In the genomic region with DNA sequence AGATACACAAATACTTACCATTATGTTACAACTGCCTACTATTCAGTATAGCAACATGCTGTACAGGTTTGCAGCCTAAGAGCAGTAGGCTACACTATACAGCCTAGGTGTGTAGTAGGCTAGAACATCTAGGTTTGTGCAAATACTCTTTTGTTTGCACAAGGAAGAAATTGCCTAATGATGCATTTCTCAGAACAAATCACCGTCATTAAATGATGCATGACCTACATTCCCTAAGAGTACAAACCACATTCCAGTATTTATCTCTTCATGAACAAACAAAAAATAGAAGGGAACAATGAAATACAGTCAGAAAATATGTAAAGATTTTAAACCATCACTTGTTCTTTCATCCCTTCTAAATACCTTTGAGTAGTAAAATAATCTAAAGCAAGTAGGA, we compare ENCODE assay signal across 13 cellular contexts.
DNase-seq lines count a peak whose midpoint lies in the region; ATAC-seq, FAIRE-seq and TF ChIP-seq lines count a peak whose summit lies in the region.
"Had no signal": no experiment of that assay in that cellular context is flagged by ENCODE, and none has a peak within 500 bp of the region (broad histone marks: within the 10 kb centered on the region; RNA-seq: fewer than 3 reads in every experiment).

No MANE protein-coding gene starts in this region.

- H2AFZ ChIP-seq in keratinocyte (ENCODE audit: control insufficient read depth, low read length) = no peak overlapping the region
- H2AFZ ChIP-seq: parathyroid adenoma had no signal

- H3K4me3 ChIP-seq in keratinocyte (ENCODE audit: control insufficient read depth in 2 of 3, extremely low read depth in 1 of 3, insufficient read depth in 2 of 3, low read depth in 1 of 3, low read length in 3 of 3) = no peak overlapping the region
- H3K4me3 ChIP-seq: BLaER1, esophagus muscularis mucosa had no signal

- H4K20me1 ChIP-seq in keratinocyte (ENCODE audit: control insufficient read depth, extremely low read depth, insufficient read depth, low read length) = no peaks in the 10 kb centered on the region
- H4K20me1 ChIP-seq: BLaER1 had no signal

- no peaks in the 10 kb centered on the region for H3K4me1 ChIP-seq in keratinocyte (ENCODE audit: control insufficient read depth, extremely low read depth, insufficient read depth, low read length)
- H3K4me1 ChIP-seq: BLaER1, parathyroid adenoma had no signal

- no peaks in the 10 kb centered on the region for H3K27me3 ChIP-seq in keratinocyte (ENCODE audit: control insufficient read depth, extremely low read depth, insufficient read depth, low read length)
- H3K27me3 ChIP-seq: BLaER1, esophagus muscularis mucosa had no signal

- ATAC-seq in HG03571 (IDR thresholded peaks at IDR 0.05; ENCODE audit: unreplicated experiment) (no peak), HG02571 (IDR thresholded peaks at IDR 0.05; ENCODE audit: unreplicated experiment) (no peak), SK-N-SH treated with all-trans-retinoic acid at 6 μM for 48 hours (no peak)

- dilution Hi-C loops in keratinocyte (cut with MboI; ENCODE audit: extremely low pct_ligation_motif_present, low sequenced_read_pairs) = no loop called here

- H3K36me3 ChIP-seq in keratinocyte (ENCODE audit: control insufficient read depth in 2 of 2, extremely low read depth in 1 of 2, insufficient read depth in 2 of 2, low read length in 2 of 2) = peaks cover 13 to 19% of the 10 kb centered on the region in 2 experiments

- no peaks in the 10 kb centered on the region for H3K79me2 ChIP-seq in keratinocyte (ENCODE audit: control insufficient read depth, insufficient read depth, low read length)
- H3K79me2 ChIP-seq: parathyroid adenoma had no signal

- no peak overlapping the region for H3K27ac ChIP-seq in keratinocyte (ENCODE audit: control insufficient read depth, insufficient read depth, low read length)
- H3K27ac ChIP-seq: BLaER1, esophagus muscularis mucosa, parathyroid adenoma had no signal

- no peaks in the 10 kb centered on the region for H3K9me3 ChIP-seq in keratinocyte (ENCODE audit: control insufficient read depth, low read depth, low read length)
- H3K9me3 ChIP-seq: BLaER1, esophagus muscularis mucosa had no signal

- TF ChIP-seq CTCF in keratinocyte (optimal IDR thresholded peaks at IDR 0.05 in 1 of 3, IDR thresholded peaks at IDR 0.05 in 1 of 3, conservative IDR thresholded peaks at IDR 0.05 in 1 of 3; ENCODE audit: extremely low read depth in 1 of 3, insufficient read depth in 2 of 3, low read length in 3 of 3) = no peak

- in situ Hi-C loops in ACHN (cut with HindIII; ENCODE audit: low pct_ligation_motif_present, low pct_unique_long_range_greater_than_20kb, low sequenced_read_pairs) = no loop called here

- peak; percentile 9 for FAIRE-seq in keratinocyte (lab: Jason Lieb, UNC)

- peak; percentile 15 for DNase-seq in ACHN
- DNase-seq in HuH-7.5 (ENCODE audit: low spot score) = peak; percentile 11
- peak; percentile 92 for DNase-seq in amniotic epithelial cell (ENCODE audit: low read depth)
- no peak for DNase-seq in keratinocyte (ENCODE audit: low read depth, low spot score)
- no peak for DNase-seq in MV-4-11 (lab: John Stamatoyannopoulos, UW)
- DNase-seq: amygdala; stimulated activated CD4-positive, alpha-beta T cell treated with anti-CD3 and anti-CD28 coated beads, Interleukin-4, amount 100 ng/mL, for 4 hours had no signal

- H3K9ac ChIP-seq in keratinocyte (ENCODE audit: control insufficient read depth, extremely low read depth, insufficient read depth, low read length) = no peak overlapping the region
- H3K9ac ChIP-seq: BLaER1, parathyroid adenoma had no signal

- no peaks in the 10 kb centered on the region for H3K9me1 ChIP-seq in keratinocyte (ENCODE audit: control insufficient read depth, extremely low read depth, insufficient read depth, low read length)

- H3K4me2 ChIP-seq in keratinocyte (ENCODE audit: control insufficient read depth, extremely low read depth, insufficient read depth, low read depth, low read length) = no peak overlapping the region
- H3K4me2 ChIP-seq: BLaER1 had no signal

TF ChIP-seq in SK-N-SH treated with all-trans-retinoic acid at 6 μM for 48 hours, 23 proteins besides CTCF, POLR2A, EP300 and RAD21:
- TF ChIP-seq GLIS3 (CRISPR knock-in tag; IDR thresholded peaks at IDR 0.05) = no peak
- TF ChIP-seq, protein P1, sequence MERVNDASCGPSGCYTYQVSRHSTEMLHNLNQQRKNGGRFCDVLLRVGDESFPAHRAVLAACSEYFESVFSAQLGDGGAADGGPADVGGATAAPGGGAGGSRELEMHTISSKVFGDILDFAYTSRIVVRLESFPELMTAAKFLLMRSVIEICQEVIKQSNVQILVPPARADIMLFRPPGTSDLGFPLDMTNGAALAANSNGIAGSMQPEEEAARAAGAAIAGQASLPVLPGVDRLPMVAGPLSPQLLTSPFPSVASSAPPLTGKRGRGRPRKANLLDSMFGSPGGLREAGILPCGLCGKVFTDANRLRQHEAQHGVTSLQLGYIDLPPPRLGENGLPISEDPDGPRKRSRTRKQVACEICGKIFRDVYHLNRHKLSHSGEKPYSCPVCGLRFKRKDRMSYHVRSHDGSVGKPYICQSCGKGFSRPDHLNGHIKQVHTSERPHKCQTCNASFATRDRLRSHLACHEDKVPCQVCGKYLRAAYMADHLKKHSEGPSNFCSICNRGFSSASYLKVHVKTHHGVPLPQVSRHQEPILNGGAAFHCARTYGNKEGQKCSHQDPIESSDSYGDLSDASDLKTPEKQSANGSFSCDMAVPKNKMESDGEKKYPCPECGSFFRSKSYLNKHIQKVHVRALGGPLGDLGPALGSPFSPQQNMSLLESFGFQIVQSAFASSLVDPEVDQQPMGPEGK (CRISPR knock-in tag; IDR thresholded peaks at IDR 0.05; ENCODE audit: borderline replicate concordance) = no peak
- TF ChIP-seq ZC3H10 (CRISPR knock-in tag; IDR thresholded peaks at IDR 0.05) = no peak
- TF ChIP-seq, protein P2, sequence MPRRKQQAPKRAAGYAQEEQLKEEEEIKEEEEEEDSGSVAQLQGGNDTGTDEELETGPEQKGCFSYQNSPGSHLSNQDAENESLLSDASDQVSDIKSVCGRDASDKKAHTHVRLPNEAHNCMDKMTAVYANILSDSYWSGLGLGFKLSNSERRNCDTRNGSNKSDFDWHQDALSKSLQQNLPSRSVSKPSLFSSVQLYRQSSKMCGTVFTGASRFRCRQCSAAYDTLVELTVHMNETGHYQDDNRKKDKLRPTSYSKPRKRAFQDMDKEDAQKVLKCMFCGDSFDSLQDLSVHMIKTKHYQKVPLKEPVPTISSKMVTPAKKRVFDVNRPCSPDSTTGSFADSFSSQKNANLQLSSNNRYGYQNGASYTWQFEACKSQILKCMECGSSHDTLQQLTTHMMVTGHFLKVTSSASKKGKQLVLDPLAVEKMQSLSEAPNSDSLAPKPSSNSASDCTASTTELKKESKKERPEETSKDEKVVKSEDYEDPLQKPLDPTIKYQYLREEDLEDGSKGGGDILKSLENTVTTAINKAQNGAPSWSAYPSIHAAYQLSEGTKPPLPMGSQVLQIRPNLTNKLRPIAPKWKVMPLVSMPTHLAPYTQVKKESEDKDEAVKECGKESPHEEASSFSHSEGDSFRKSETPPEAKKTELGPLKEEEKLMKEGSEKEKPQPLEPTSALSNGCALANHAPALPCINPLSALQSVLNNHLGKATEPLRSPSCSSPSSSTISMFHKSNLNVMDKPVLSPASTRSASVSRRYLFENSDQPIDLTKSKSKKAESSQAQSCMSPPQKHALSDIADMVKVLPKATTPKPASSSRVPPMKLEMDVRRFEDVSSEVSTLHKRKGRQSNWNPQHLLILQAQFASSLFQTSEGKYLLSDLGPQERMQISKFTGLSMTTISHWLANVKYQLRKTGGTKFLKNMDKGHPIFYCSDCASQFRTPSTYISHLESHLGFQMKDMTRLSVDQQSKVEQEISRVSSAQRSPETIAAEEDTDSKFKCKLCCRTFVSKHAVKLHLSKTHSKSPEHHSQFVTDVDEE (CRISPR knock-in tag; IDR thresholded peaks at IDR 0.05) = no peak
- no peak for TF ChIP-seq ISL1 (CRISPR knock-in tag; IDR thresholded peaks at IDR 0.05)
- TF ChIP-seq SNAI2 (CRISPR knock-in tag; IDR thresholded peaks at IDR 0.05) = no peak
- TF ChIP-seq BACH2 (CRISPR knock-in tag; IDR thresholded peaks at IDR 0.05; ENCODE audit: borderline replicate concordance) = no peak
- no peak for TF ChIP-seq ZNF70 (CRISPR knock-in tag; IDR thresholded peaks at IDR 0.05)
- no peak for TF ChIP-seq ZFP30 (CRISPR knock-in tag; IDR thresholded peaks at IDR 0.05)
- TF ChIP-seq ZNF565 (CRISPR knock-in tag; conservative IDR thresholded peaks at IDR 0.05; ENCODE audit: low read depth) = no peak
- TF ChIP-seq, protein P3, sequence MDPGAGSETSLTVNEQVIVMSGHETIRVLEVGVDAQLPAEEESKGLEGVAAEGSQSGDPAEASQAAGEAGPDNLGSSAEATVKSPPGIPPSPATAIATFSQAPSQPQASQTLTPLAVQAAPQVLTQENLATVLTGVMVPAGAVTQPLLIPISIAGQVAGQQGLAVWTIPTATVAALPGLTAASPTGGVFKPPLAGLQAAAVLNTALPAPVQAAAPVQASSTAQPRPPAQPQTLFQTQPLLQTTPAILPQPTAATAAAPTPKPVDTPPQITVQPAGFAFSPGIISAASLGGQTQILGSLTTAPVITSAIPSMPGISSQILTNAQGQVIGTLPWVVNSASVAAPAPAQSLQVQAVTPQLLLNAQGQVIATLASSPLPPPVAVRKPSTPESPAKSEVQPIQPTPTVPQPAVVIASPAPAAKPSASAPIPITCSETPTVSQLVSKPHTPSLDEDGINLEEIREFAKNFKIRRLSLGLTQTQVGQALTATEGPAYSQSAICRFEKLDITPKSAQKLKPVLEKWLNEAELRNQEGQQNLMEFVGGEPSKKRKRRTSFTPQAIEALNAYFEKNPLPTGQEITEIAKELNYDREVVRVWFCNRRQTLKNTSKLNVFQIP (CRISPR knock-in tag; IDR thresholded peaks at IDR 0.05; ENCODE audit: borderline replicate concordance, low read depth) = no peak
- TF ChIP-seq CSDC2 (CRISPR knock-in tag; IDR thresholded peaks at IDR 0.05) = no peak

Comparison
In these comparisons a context has a peak if more than half of its experiments do, and no peak if none do; other contexts are left out.
1. DNase-seq: peak in ACHN (single experiment), HuH-7.5 (single experiment) and amniotic epithelial cell (single experiment); none in keratinocyte (single experiment) and MV-4-11 (single experiment).